Comparison of ENCODE assay signal across 25 cellular contexts in genomic region chr16:22633280-22633679, GRCh38.
DNase-seq lines count a peak whose midpoint lies in the region; TF ChIP-seq lines count a peak whose summit lies in the region.
"Had no signal": no experiment of that assay in that cellular context is flagged by ENCODE, and none has a peak within 500 bp of the region (broad histone marks: within the 10 kb centered on the region; RNA-seq: fewer than 3 reads in every experiment).

No MANE protein-coding gene starts in this region.

- H3K36me3 Mint-ChIP-seq in endodermal cell (ENCODE audit: low read depth), result no peaks in the 10 kb centered on the region
- H3K36me3 Mint-ChIP-seq: CD8-positive, alpha-beta T cell had no signal

- H3K4me1 ChIP-seq in HUES64 (ENCODE audit: insufficient read depth, low read length), result peaks cover 40% of the 10 kb centered on the region
- peaks cover 11% of the 10 kb centered on the region for H3K4me1 ChIP-seq in endodermal cell (ENCODE audit: control insufficient read depth, insufficient read depth, low read length)
- H3K4me1 ChIP-seq in iPS-20b (ENCODE audit: insufficient read depth, low read length), result peaks cover 41% of the 10 kb centered on the region
- H3K4me1 ChIP-seq: Caco-2 had no signal

- H3K27ac ChIP-seq in HUES64 (ENCODE audit: low read depth, low read length) (peak overlapping the region; percentile 100), endodermal cell (ENCODE audit: low read depth, low read length) (no peak overlapping the region), iPS-20b (ENCODE audit: low read length) (peak overlapping the region; percentile 90)
- H3K27ac ChIP-seq: 22Rv1, C4-2B, KMS-11, RWPE1, SK-N-MC had no signal

- H3K4me3 Mint-ChIP-seq in endodermal cell, result no peak overlapping the region
- H3K4me3 Mint-ChIP-seq: B cell; CD8-positive, alpha-beta T cell had no signal

- H3K4me3 ChIP-seq in HUES64 (ENCODE audit: low read length), result no peak overlapping the region
- H3K4me3 ChIP-seq in endodermal cell (ENCODE audit: low read length), result no peak overlapping the region
- H3K4me3 ChIP-seq in iPS-20b (ENCODE audit: low read length), result no peak overlapping the region
- H3K4me3 ChIP-seq: SK-N-MC had no signal

- peak overlapping the region; percentile 27 for H3K27ac Mint-ChIP-seq in endodermal cell
- H3K27ac Mint-ChIP-seq: B cell; CD8-positive, alpha-beta T cell had no signal

- TF ChIP-seq CTCF in endodermal cell (conservative IDR thresholded peaks at IDR 0.05), result no peak

- H3K4me1 Mint-ChIP-seq in endodermal cell, result peaks cover 22% of the 10 kb centered on the region
- H3K4me1 Mint-ChIP-seq: B cell had no signal

- no peaks in the 10 kb centered on the region for H3K9me3 Mint-ChIP-seq in endodermal cell
- H3K9me3 Mint-ChIP-seq: CD8-positive, alpha-beta T cell had no signal

- H3K9ac ChIP-seq in HUES64 (ENCODE audit: low read depth, low read length) (0 out of 2 replicates have a peak overlapping the region, but pooled peaks have one; percentile 6), endodermal cell (ENCODE audit: extremely low read depth, low read length, poor library complexity, severe bottlenecking) (no peak overlapping the region), iPS-20b (ENCODE audit: low read depth, low read length) (peak overlapping the region; percentile 77; the same call in 1 of the 2 replicates)
- H3K9ac ChIP-seq: KMS-11 had no signal

- no peaks in the 10 kb centered on the region for H3K27me3 Mint-ChIP-seq in endodermal cell (ENCODE audit: insufficient read depth)

- H3K36me3 ChIP-seq in HUES64 (ENCODE audit: insufficient read depth, low read length), result no peaks in the 10 kb centered on the region
- no peaks in the 10 kb centered on the region for H3K36me3 ChIP-seq in endodermal cell (ENCODE audit: control insufficient read depth, insufficient read depth, low read length)
- H3K36me3 ChIP-seq in iPS-20b (ENCODE audit: insufficient read depth, low read depth, low read length), result no peaks in the 10 kb centered on the region

- H3K9me3 ChIP-seq in HUES64 (ENCODE audit: insufficient read depth, low read depth, low read length), result no peaks in the 10 kb centered on the region
- H3K9me3 ChIP-seq in endodermal cell (ENCODE audit: control insufficient read depth, low read length), result no peaks in the 10 kb centered on the region
- no peaks in the 10 kb centered on the region for H3K9me3 ChIP-seq in iPS-20b (ENCODE audit: insufficient read depth, low read depth, low read length)
- H3K9me3 ChIP-seq: Caco-2 had no signal

- 88% methylated on average over 5 of the region's 5 CpGs for WGBS in HUES64
- WGBS in endodermal cell (ENCODE audit: insufficient coverage in 1 of 2, insufficient read length in 1 of 2), 2 experiments, result 90 to 95% methylated on average over 5 of the region's 5 CpGs

- H3K27me3 ChIP-seq in HUES64 (ENCODE audit: insufficient read depth, low read length) (no peaks in the 10 kb centered on the region), endodermal cell (ENCODE audit: control insufficient read depth, insufficient read depth, low read length, poor library complexity, severe bottlenecking) (no peaks in the 10 kb centered on the region), iPS-20b (ENCODE audit: insufficient read depth, low read length) (no peaks in the 10 kb centered on the region)

- peak; percentile 31 for DNase-seq in NCI-H82 (lab: John Stamatoyannopoulos, UW)
- DNase-seq in NCI-H82 treated with DMSO at 0.1 percent for 48 hours (lab: John Stamatoyannopoulos, UW; ENCODE audit: unreplicated experiment), result no peak
- DNase-seq in endodermal cell, result peak; percentile 53
- no peak for DNase-seq in activated CD4-positive, alpha-beta T cell treated with anti-CD3 and anti-CD28 coated beads, Interleukin-2, amount 50 U/mL, for 48 hours
- no peak for DNase-seq in H4 (ENCODE audit: low spot score)
- no peak for DNase-seq in hepatic stellate cell (ENCODE audit: low spot score)
- DNase-seq: Caco-2; CD8-positive, alpha-beta T cell; IMR-90; NCI-H1092 treated with DMSO at 0.1 percent for 48 hours; NCI-H1436; NCI-H187; NCI-H2171 treated with DMSO at 0.1 percent for 48 hours; NCI-H345; NCI-H510A treated with DMSO at 0.1 percent for 48 hours; NCI-H748 treated with DMSO at 0.1 percent for 48 hours; SHP77 treated with DMSO at 0.1 percent for 48 hours had no signal

Comparison
In these comparisons a context has a peak if more than half of its experiments do, and no peak if none do; other contexts are left out.
1. DNase-seq: peak in NCI-H82 (single experiment) and endodermal cell (single experiment); none in NCI-H82 treated with DMSO at 0.1 percent for 48 hours (single experiment), activated CD4-positive, alpha-beta T cell treated with anti-CD3 and anti-CD28 coated beads, Interleukin-2, amount 50 U/mL, for 48 hours (0 of 2), H4 (single experiment) and hepatic stellate cell (single experiment).